ENCODE assay signal across 12 cellular contexts in the genomic region with DNA sequence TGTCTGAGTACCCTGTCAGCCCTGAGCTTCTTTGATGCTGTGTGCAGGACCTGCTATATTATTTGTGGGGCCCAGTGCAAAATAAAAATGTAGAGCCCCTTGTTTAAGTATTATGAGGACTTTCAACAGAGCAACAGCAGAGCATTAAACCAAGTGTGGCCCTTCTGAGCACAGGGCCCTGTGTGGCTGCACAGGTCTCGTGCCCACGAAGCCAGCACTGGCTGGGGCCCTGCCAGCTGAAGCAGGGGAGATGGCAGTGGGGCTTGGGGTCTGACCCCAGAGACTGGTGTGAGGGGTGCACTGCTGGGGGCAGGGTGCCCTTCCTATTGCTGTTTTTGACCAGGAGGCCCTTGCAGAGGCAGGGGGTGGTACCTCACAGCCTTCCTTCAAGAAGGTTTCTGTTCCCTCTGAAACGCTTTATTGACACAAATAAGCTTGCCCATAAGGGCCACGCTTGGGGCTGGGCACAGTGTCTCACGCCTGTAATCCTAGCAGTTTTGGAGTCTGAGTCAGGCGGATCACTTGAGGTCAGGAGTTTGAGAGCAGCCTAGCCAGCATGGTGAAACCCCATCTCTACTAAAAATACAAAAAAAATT. TPM values are rescaled to one million over a fixed set of nuclear protein-coding genes. Genes with fewer than 3 reads are reported as not detected.
DNase-seq lines count a peak whose midpoint lies in the region; ATAC-seq and TF ChIP-seq lines count a peak whose summit lies in the region.
"Had no signal": no experiment of that assay in that cellular context is flagged by ENCODE, and none has a peak within 500 bp of the region (broad histone marks: within the 10 kb centered on the region; RNA-seq: fewer than 3 reads in every experiment).

No MANE protein-coding gene starts in this region.

- no peaks in the 10 kb centered on the region for H3K36me3 ChIP-seq in mesenchymal stem cell (ENCODE audit: control insufficient read depth in 1 of 2, insufficient read depth in 2 of 2, low read depth in 1 of 2, low read length in 2 of 2)
- H3K36me3 ChIP-seq: WERI-Rb-1 had no signal

- POLR2A ChIA-PET in activated B cell treated with CpG ODN at 0.5 μM for 24 hours (lab: Charles Lee) = interaction anchor here (0.6 to 6.8 kb wide), 7 partner anchors 9 to 187 kb away, joined by 5 to 71 read pairs (median 13); a partner anchor contains a TSS

- no peaks in the 10 kb centered on the region for H3K9me3 Mint-ChIP-seq in activated B cell treated with CpG ODN at 0.5 μM for 24 hours
- H3K9me3 Mint-ChIP-seq: activated naive CD8-positive, alpha-beta T cell treated with anti-CD3 and anti-CD28 coated beads, Interleukin-2, amount 10 ng/mL, durations not matched to agents 7 days and 5 days had no signal

- in situ Hi-C loops in Caki2 (cut with HindIII; ENCODE audit: low pct_unique_long_range_greater_than_20kb, low sequenced_read_pairs) = no loop called here
- in situ Hi-C loops in GM13976 (cut with MboI; ENCODE audit: low sequenced_read_pairs, unreplicated experiment) = no loop called here

- peak overlapping the region; percentile 48 for H3K4me3 Mint-ChIP-seq in activated B cell treated with CpG ODN at 0.5 μM for 24 hours
- H3K4me3 Mint-ChIP-seq: activated naive CD8-positive, alpha-beta T cell treated with anti-CD3 and anti-CD28 coated beads, Interleukin-2, amount 10 ng/mL, durations not matched to agents 7 days and 5 days; CD4-positive, CD25-positive, alpha-beta regulatory T cell had no signal

- no peaks in the 10 kb centered on the region for H3K36me3 Mint-ChIP-seq in activated B cell treated with CpG ODN at 0.5 μM for 24 hours (ENCODE audit: low read depth)
- H3K36me3 Mint-ChIP-seq: CD4-positive, CD25-positive, alpha-beta regulatory T cell had no signal

- intact Hi-C loops in activated B cell treated with CpG ODN at 0.5 μM for 24 hours (cut with micrococcal nuclease) = loop anchor here (1.0 kb wide), 1 partner anchor 9 kb away; no protein-coding TSS in a partner anchor

- H3K9ac ChIP-seq in mesenchymal stem cell (ENCODE audit: low read length) = no peak overlapping the region

- CTCF ChIA-PET in activated B cell treated with CpG ODN at 0.5 μM for 24 hours (lab: Charles Lee) = interaction anchor here (1.2 to 13.6 kb wide), 4 partner anchors 10 to 76 kb away, joined by 3 to 215 read pairs (median 5); no protein-coding TSS in a partner anchor

- H3K4me1 Mint-ChIP-seq in activated B cell treated with CpG ODN at 0.5 μM for 24 hours = peaks cover 91% of the 10 kb centered on the region

- no peak overlapping the region for H4K8ac ChIP-seq in mesenchymal stem cell (ENCODE audit: low read length)

- peaks cover 2% of the 10 kb centered on the region for H3K27me3 Mint-ChIP-seq in activated B cell treated with CpG ODN at 0.5 μM for 24 hours
- H3K27me3 Mint-ChIP-seq: activated naive CD8-positive, alpha-beta T cell treated with anti-CD3 and anti-CD28 coated beads, Interleukin-2, amount 10 ng/mL, durations not matched to agents 7 days and 5 days; CD4-positive, CD25-positive, alpha-beta regulatory T cell had no signal

- no peak overlapping the region for H2BK15ac ChIP-seq in mesenchymal stem cell (ENCODE audit: low read depth, poor library complexity, severe bottlenecking)

- peak overlapping the region in 1 of 2 experiments; percentile 26 for H3K4ac ChIP-seq in mesenchymal stem cell (ENCODE audit: low read depth in 1 of 2, low read length in 2 of 2)

- no peak overlapping the region for H2BK120ac ChIP-seq in mesenchymal stem cell (ENCODE audit: low read depth, low read length)

- H2BK12ac ChIP-seq in mesenchymal stem cell (ENCODE audit: low read length in 2 of 2) = peak overlapping the region in 1 of 2 experiments; percentile 42

- peak overlapping the region in 1 of 2 experiments; percentile 76 for H3K14ac ChIP-seq in mesenchymal stem cell (ENCODE audit: low read length in 2 of 2)

- no peak for ATAC-seq in activated B cell treated with CpG ODN at 0.5 μM for 24 hours (ENCODE audit: low read depth)
- no peak for ATAC-seq in HG03565 (IDR thresholded peaks at IDR 0.05; ENCODE audit: unreplicated experiment)

- peaks cover 12 to 59% of the 10 kb centered on the region in 2 experiments for H3K27me3 ChIP-seq in mesenchymal stem cell (ENCODE audit: control insufficient read depth in 1 of 2, insufficient read depth in 1 of 2, low read length in 2 of 2)

- H3K4me3 ChIP-seq in mesenchymal stem cell (ENCODE audit: insufficient read depth in 1 of 2, low read depth in 1 of 2, low read length in 2 of 2) = no peak overlapping the region

- H3K27ac ChIP-seq in mesenchymal stem cell (ENCODE audit: low read length, poor library complexity, severe bottlenecking) = no peak overlapping the region
- H3K27ac ChIP-seq: WERI-Rb-1 had no signal

- H3K27ac Mint-ChIP-seq in activated B cell treated with CpG ODN at 0.5 μM for 24 hours = peak overlapping the region; percentile 56

- H3K23ac ChIP-seq in mesenchymal stem cell (ENCODE audit: low read length in 2 of 2) = no peak overlapping the region

- WGBS in mesenchymal stem cell = 71% methylated on average over 6 of the region's 6 CpGs

- H3K9me3 ChIP-seq in mesenchymal stem cell (ENCODE audit: control insufficient read depth, low read length) = no peaks in the 10 kb centered on the region

- no peaks in the 10 kb centered on the region for H3K79me1 ChIP-seq in mesenchymal stem cell (replicated peaks; ENCODE audit: low read length, poor library complexity, severe bottlenecking)

- no peak overlapping the region for H2AFZ ChIP-seq in mesenchymal stem cell (ENCODE audit: low read depth, low read length)

- DNase-seq in Caki2 (ENCODE audit: low read depth) (peak; percentile 40), HK-2 (ENCODE audit: unreplicated experiment) (peak; percentile 61), activated B cell treated with CpG ODN at 0.5 μM for 24 hours (peak; percentile 44), mesenchymal stem cell (peak; percentile 76), NCI-H446 (lab: John Stamatoyannopoulos, UW) (no peak), GM10266 (ENCODE audit: extremely low spot score) (no peak), GM13976 (ENCODE audit: low spot score) (no peak)
- DNase-seq: activated naive CD8-positive, alpha-beta T cell treated with anti-CD3 and anti-CD28 coated beads, Interleukin-2, amount 10 ng/mL, durations not matched to agents 7 days and 5 days; CD4-positive, CD25-positive, alpha-beta regulatory T cell; NCI-H524; WERI-Rb-1 had no signal

- H2AK5ac ChIP-seq in mesenchymal stem cell (ENCODE audit: low read length, severe bottlenecking) = peak overlapping the region; percentile 21

- H3K4me2 ChIP-seq in mesenchymal stem cell (ENCODE audit: low read length, poor library complexity, severe bottlenecking) = no peak overlapping the region

- TF ChIP-seq CTCF in activated B cell treated with CpG ODN at 0.5 μM for 24 hours (IDR thresholded peaks at IDR 0.05) = no peak
- TF ChIP-seq CTCF in GM10266 (IDR thresholded peaks at IDR 0.05; ENCODE audit: control insufficient read depth, insufficient read depth, low read depth, missing control alignments) = no peak
- TF ChIP-seq CTCF in GM13976 (IDR thresholded peaks at IDR 0.05; ENCODE audit: borderline replicate concordance, control extremely low read depth, extremely low read depth, insufficient read depth, missing control alignments) = no peak

- H2BK5ac ChIP-seq in mesenchymal stem cell (ENCODE audit: low read depth, low read length, poor library complexity, severe bottlenecking) = no peak overlapping the region

- H4K91ac ChIP-seq in mesenchymal stem cell (ENCODE audit: low read length) = no peak overlapping the region

- peak overlapping the region in 1 of 2 experiments; percentile 57 for H3K18ac ChIP-seq in mesenchymal stem cell (ENCODE audit: low read depth in 1 of 2, low read length in 2 of 2)

- H3K4me1 ChIP-seq in mesenchymal stem cell (ENCODE audit: control insufficient read depth, insufficient read depth, low read depth, low read length) = peaks cover 31% of the 10 kb centered on the region

RNA-seq across cellular contexts. Expression of a gene that starts 2.2 kb away (rescaled TPM):
- 1.9 and 2.0 TPM in 2 replicates for total RNA-seq in Caki2 (2014; rRNA removed; shearing (Covaris generic); ENCODE audit: low replicate concordance)
- total RNA-seq in activated B cell treated with CpG ODN at 0.5 μM for 24 hours = 7.0 and 7.4 TPM in 2 replicates
- 0.61 TPM for polyA plus RNA-seq in mesenchymal stem cell (2013, experiment 1 of 2)
- polyA plus RNA-seq in mesenchymal stem cell (2013, experiment 2 of 2) = 0.40 TPM

RNA-seq across cellular contexts. Expression of a gene that starts 36.7 kb away (rescaled TPM):
- total RNA-seq in Caki2 (2014; rRNA removed; shearing (Covaris generic); ENCODE audit: low replicate concordance) = 652 and 715 TPM in 2 replicates
- total RNA-seq in activated B cell treated with CpG ODN at 0.5 μM for 24 hours = 40.4 and 47.5 TPM in 2 replicates
- 732 TPM for polyA plus RNA-seq in mesenchymal stem cell (2013, experiment 1 of 2)
- polyA plus RNA-seq in mesenchymal stem cell (2013, experiment 2 of 2) = 747 TPM

RNA-seq across cellular contexts. Expression of a gene that starts 42.7 kb away (rescaled TPM):
- 11.8 and 15.9 TPM in 2 replicates for total RNA-seq in Caki2 (2014; rRNA removed; shearing (Covaris generic); ENCODE audit: low replicate concordance)
- 17.9 and 26.4 TPM in 2 replicates for total RNA-seq in activated B cell treated with CpG ODN at 0.5 μM for 24 hours
- 21.8 TPM for polyA plus RNA-seq in mesenchymal stem cell (2013, experiment 1 of 2)
- 20.8 TPM for polyA plus RNA-seq in mesenchymal stem cell (2013, experiment 2 of 2)

Comparison
In these comparisons a context has a peak if more than half of its experiments do, and no peak if none do; other contexts are left out.
1. DNase-seq: peak in Caki2 (single experiment), HK-2 (single experiment), activated B cell treated with CpG ODN at 0.5 μM for 24 hours (single experiment) and mesenchymal stem cell (single experiment); none in NCI-H446 (0 of 2), GM10266 (single experiment) and GM13976 (single experiment).
2. RNA of a gene that starts 36.7 kb away (total RNA-seq): 652 to 715 TPM in Caki2; 40.4 to 47.5 TPM in activated B cell treated with CpG ODN at 0.5 μM for 24 hours; every median in the first group is over 10 times any median in the second.